Comparison of ENCODE assay signal across 20 cellular contexts in genomic region chr1:234763361-234763760, GRCh38.
"Had no signal": no experiment of that assay in that cellular context is flagged by ENCODE, and none has a peak within 500 bp of the region (broad histone marks: within the 10 kb centered on the region; RNA-seq: fewer than 3 reads in every experiment).

No MANE protein-coding gene starts in this region.

- H3K27me3 Mint-ChIP-seq: activated CD4-positive, alpha-beta T cell treated with anti-CD3 and anti-CD28 coated beads, Interleukin-2, amount 10 ng/mL, durations not matched to agents 7 days and 5 days; progenitor cell of endocrine pancreas; stimulated activated naive CD8-positive, alpha-beta T cell treated with anti-CD3 and anti-CD28 coated beads, Interleukin-15, Interleukin-2, amounts not matched to agents 100 ng/mL and 50 ng/mL, for 24 hours had no signal

- H3K4me3 ChIP-seq: cardiac muscle cell, esophagus squamous epithelium, heart right ventricle, left lung, skin epidermis, tibial nerve, vagina had no signal

- H3K4me3 Mint-ChIP-seq: activated CD4-positive, alpha-beta T cell treated with anti-CD3 and anti-CD28 coated beads, Interleukin-2, amount 10 ng/mL, durations not matched to agents 7 days and 5 days; activated naive CD8-positive, alpha-beta T cell treated with anti-CD3 and anti-CD28 coated beads, Interleukin-2, amount 10 ng/mL, durations not matched to agents 7 days and 5 days; activated T-cell treated with anti-CD3 and anti-CD28 coated beads, Interleukin-2, amount 50 U/mL, for 72 hours; dendritic cell treated with granulocyte-macrophage colony-stimulating factor and Interleukin-4, amounts not matched to agents 40 ng/mL and 50 ng/mL, for 4 days; effector memory CD8-positive, alpha-beta T cell; mesothelial cell of epicardium; nephron; stimulated activated naive CD8-positive, alpha-beta T cell treated with anti-CD3 and anti-CD28 coated beads, Interleukin-15, Interleukin-2, amounts not matched to agents 100 ng/mL and 50 ng/mL, for 24 hours had no signal

- ATAC-seq: activated CD4-positive, CD25-positive, alpha-beta regulatory T cell treated with anti-CD3 and anti-CD28 coated beads, Interleukin-2, amount 50 U/mL, for 24 hours; activated T-cell treated with anti-CD3 and anti-CD28 coated beads, Interleukin-2, amount 50 U/mL, for 72 hours; effector memory CD8-positive, alpha-beta T cell; left lung had no signal

- H3K27me3 ChIP-seq: cardiac muscle cell, esophagus squamous epithelium, heart right ventricle, left lung, tibial nerve, vagina had no signal

- H3K9me3 ChIP-seq: esophagus squamous epithelium, heart right ventricle, left lung, tibial nerve, vagina had no signal

- H3K27ac Mint-ChIP-seq: activated CD4-positive, alpha-beta T cell treated with anti-CD3 and anti-CD28 coated beads, Interleukin-2, amount 10 ng/mL, durations not matched to agents 7 days and 5 days; activated naive CD8-positive, alpha-beta T cell treated with anti-CD3 and anti-CD28 coated beads, Interleukin-2, amount 10 ng/mL, durations not matched to agents 7 days and 5 days; activated T-cell treated with anti-CD3 and anti-CD28 coated beads, Interleukin-2, amount 50 U/mL, for 72 hours; dendritic cell treated with granulocyte-macrophage colony-stimulating factor and Interleukin-4, amounts not matched to agents 40 ng/mL and 50 ng/mL, for 4 days; mesothelial cell of epicardium; nephron; progenitor cell of endocrine pancreas; stimulated activated naive CD8-positive, alpha-beta T cell treated with anti-CD3 and anti-CD28 coated beads, Interleukin-15, Interleukin-2, amounts not matched to agents 100 ng/mL and 50 ng/mL, for 24 hours had no signal

- H3K27ac ChIP-seq: cardiac muscle cell, esophagus squamous epithelium, heart right ventricle, left lung, skin epidermis, tibial nerve, vagina had no signal

- H3K9me3 Mint-ChIP-seq: activated T-cell treated with anti-CD3 and anti-CD28 coated beads, Interleukin-2, amount 50 U/mL, for 72 hours; effector memory CD8-positive, alpha-beta T cell; mesothelial cell of epicardium; nephron; stimulated activated naive CD8-positive, alpha-beta T cell treated with anti-CD3 and anti-CD28 coated beads, Interleukin-15, Interleukin-2, amounts not matched to agents 100 ng/mL and 50 ng/mL, for 24 hours had no signal

- DNase-seq: activated CD4-positive, alpha-beta T cell treated with anti-CD3 and anti-CD28 coated beads, Interleukin-2, amount 10 ng/mL, durations not matched to agents 7 days and 5 days; activated CD8-positive, alpha-beta memory T cell treated with anti-CD3 and anti-CD28 coated beads, Interleukin-2, amount 50 U/mL, for 4 hours; activated naive CD8-positive, alpha-beta T cell treated with anti-CD3 and anti-CD28 coated beads, Interleukin-2, amount 10 ng/mL, durations not matched to agents 7 days and 5 days; activated T-cell treated with anti-CD3 and anti-CD28 coated beads, Interleukin-2, amount 50 U/mL, for 72 hours; amygdala; effector memory CD8-positive, alpha-beta T cell; esophagus squamous epithelium; heart right ventricle; left lung; T1000 had no signal

- H3K36me3 Mint-ChIP-seq: mesothelial cell of epicardium had no signal

- H3K36me3 ChIP-seq: cardiac muscle cell, esophagus squamous epithelium, heart right ventricle, left lung, tibial nerve, vagina had no signal
